ENCODE assay signal across 9 cellular contexts in the genomic region with DNA sequence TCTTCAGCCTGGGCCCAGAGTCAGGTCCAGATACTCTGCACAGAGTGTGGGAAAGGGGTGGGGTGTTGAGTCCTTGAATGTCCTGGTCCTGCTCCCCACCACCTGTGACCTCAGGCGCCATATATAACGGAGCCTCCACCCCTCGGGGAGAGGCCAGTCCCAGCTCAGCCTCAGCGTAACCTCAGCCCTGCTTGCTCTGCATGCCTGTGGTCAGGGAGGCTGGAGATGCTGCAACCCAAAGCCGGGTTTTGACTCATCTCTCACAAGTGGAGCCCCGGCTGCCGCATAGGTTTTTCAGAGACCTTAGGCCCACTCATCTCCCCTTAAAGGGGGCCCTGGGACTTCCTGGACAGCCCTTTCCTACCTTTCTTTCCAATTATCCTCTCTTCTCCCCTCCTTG. TPM values are rescaled to one million over a fixed set of nuclear protein-coding genes. Genes with fewer than 3 reads are reported as not detected.
DNase-seq lines count a peak whose midpoint lies in the region; ATAC-seq and TF ChIP-seq lines count a peak whose summit lies in the region.
"Had no signal": no experiment of that assay in that cellular context is flagged by ENCODE, and none has a peak within 500 bp of the region (broad histone marks: within the 10 kb centered on the region; RNA-seq: fewer than 3 reads in every experiment).

No MANE protein-coding gene starts in this region.

- H2AFZ ChIP-seq in OCI-LY7 (ENCODE audit: low read length) = no peak overlapping the region

- intact Hi-C loops in OCI-LY7 (cut with micrococcal nuclease; ENCODE audit: unreplicated experiment) = loop anchor here (5.0 to 10.0 kb wide), 2 partner anchors 299 to 547 kb away; a partner anchor contains a TSS
- intact Hi-C loops in natural killer cell (cut with micrococcal nuclease) = loop anchor here (5.0 to 10.0 kb wide), 2 partner anchors 48 to 299 kb away; a partner anchor contains a TSS

- H3K9me3 Mint-ChIP-seq in activated naive CD4-positive, alpha-beta T cell treated with anti-CD3 and anti-CD28 coated beads, Interleukin-2, amount 50 U/mL, for 72 hours = no peaks in the 10 kb centered on the region
- no peaks in the 10 kb centered on the region for H3K9me3 Mint-ChIP-seq in natural killer cell
- H3K9me3 Mint-ChIP-seq: brain had no signal

- DNase-seq in OCI-LY7 (ENCODE audit: low spot score) (peak; percentile 74), natural killer cell (peak; percentile 50), anterior cingulate cortex (lab: John Stamatoyannopoulos, UW) (no peak), Kasumi-1 (lab: John Stamatoyannopoulos, UW) (no peak), 8988T (no peak)
- peak; percentile 76 to 89 for DNase-seq in activated naive CD4-positive, alpha-beta T cell treated with anti-CD3 and anti-CD28 coated beads, Interleukin-2, amount 50 U/mL, for 72 hours (ENCODE audit: low spot score in 2 of 2)

- no peaks in the 10 kb centered on the region for H3K27me3 Mint-ChIP-seq in natural killer cell (ENCODE audit: low read depth in 2 of 2)

- peak; percentile 42 for TF ChIP-seq POLR2A in GM18526 (IDR thresholded peaks at IDR 0.05; ENCODE audit: extremely low read depth, insufficient read length)

- peak overlapping the region; percentile 86 for H3K4me2 ChIP-seq in OCI-LY7 (ENCODE audit: low read length)

- H3K9me2 ChIP-seq in OCI-LY7 (ENCODE audit: insufficient read depth, low read length) = no peaks in the 10 kb centered on the region

- H3K4me1 Mint-ChIP-seq in natural killer cell = peaks cover 59 to 73% of the 10 kb centered on the region in 2 donors

- no peaks in the 10 kb centered on the region for H3K9me3 ChIP-seq in OCI-LY7 (ENCODE audit: low read length)

- TF ChIP-seq CTCF in OCI-LY7 (conservative IDR thresholded peaks at IDR 0.05; ENCODE audit: low read length) (no peak), natural killer cell (IDR thresholded peaks at IDR 0.05) (no peak)

- BruUV-seq in OCI-LY7 (replicated peaks; lab: Mats Ljungman, UMichigan) = no TSS peak

- peaks cover 14% of the 10 kb centered on the region; the same call in 1 of the 2 replicates for H3K36me3 ChIP-seq in OCI-LY7 (ENCODE audit: insufficient read depth, low read length)

- POLR2A ChIA-PET in OCI-LY7 (lab: Charles Lee) = interaction anchor here (0.6 to 1.3 kb wide), 4 partner anchors 18 to 89 kb away, joined by 3 to 4 read pairs (median 3); a partner anchor contains a TSS

- H3K4me3 ChIP-seq in OCI-LY7 (ENCODE audit: low read depth, low read length, poor library complexity, severe bottlenecking) = peak overlapping the region; percentile 83

- ATAC-seq in HG02840 (IDR thresholded peaks at IDR 0.05; ENCODE audit: low FRiP score, unreplicated experiment) (peak; percentile 44), natural killer cell (peak; percentile 78 to 89 (median 81))
- peak; percentile 86 to 91 for ATAC-seq in activated naive CD4-positive, alpha-beta T cell treated with anti-CD3 and anti-CD28 coated beads, Interleukin-2, amount 50 U/mL, for 72 hours

- H3K27ac ChIP-seq in OCI-LY7 (ENCODE audit: low read depth, low read length, poor library complexity, severe bottlenecking) = peak overlapping the region; percentile 98

- H4K20me1 ChIP-seq in OCI-LY7 (ENCODE audit: insufficient read depth, low read length) = no peaks in the 10 kb centered on the region

- peak overlapping the region; percentile 68 for H3K4me3 Mint-ChIP-seq in natural killer cell
- H3K4me3 Mint-ChIP-seq: brain had no signal

- H3K4me1 ChIP-seq in OCI-LY7 (ENCODE audit: insufficient read depth, low read length, poor library complexity, severe bottlenecking) = peaks cover 79% of the 10 kb centered on the region

- H3K36me3 Mint-ChIP-seq in activated naive CD4-positive, alpha-beta T cell treated with anti-CD3 and anti-CD28 coated beads, Interleukin-2, amount 50 U/mL, for 72 hours = peaks cover 5 to 12% of the 10 kb centered on the region in 2 donors
- H3K36me3 Mint-ChIP-seq in natural killer cell = peaks cover 5% of the 10 kb centered on the region
- H3K36me3 Mint-ChIP-seq: brain had no signal

- H3K27ac Mint-ChIP-seq in activated naive CD4-positive, alpha-beta T cell treated with anti-CD3 and anti-CD28 coated beads, Interleukin-2, amount 50 U/mL, for 72 hours = peak overlapping the region; percentile 84 to 86
- peak overlapping the region; percentile 75 to 79 for H3K27ac Mint-ChIP-seq in natural killer cell
- H3K27ac Mint-ChIP-seq: brain had no signal

- peaks cover 63% of the 10 kb centered on the region for H3K79me2 ChIP-seq in OCI-LY7 (ENCODE audit: insufficient read depth, low read depth, low read length)

- CTCF ChIA-PET in OCI-LY7 (lab: Charles Lee; ENCODE audit: unreplicated experiment) = no interaction called here

RNA-seq across cellular contexts. Expression of a gene that starts 1.3 kb away (rescaled TPM):
- total RNA-seq in OCI-LY7 (2014; rRNA removed; shearing (Covaris generic)) = 48.6 and 51.7 TPM in 2 replicates
- total RNA-seq in OCI-LY7 (2022) = 153 and 207 TPM in 2 replicates
- 10 to 100 TPM; 71.4 to 76.3 TPM for total RNA-seq in activated naive CD4-positive, alpha-beta T cell treated with anti-CD3 and anti-CD28 coated beads, Interleukin-2, amount 50 U/mL, for 72 hours
- 100 to 1,000 TPM; 329 to 441 (median 439) TPM for total RNA-seq in natural killer cell

RNA-seq across cellular contexts. Expression of a gene that starts 25.0 kb away (rescaled TPM):
- total RNA-seq in OCI-LY7 (2014; rRNA removed; shearing (Covaris generic)) = 18.9 and 25.8 TPM in 2 replicates
- total RNA-seq in OCI-LY7 (2022) (26.9 and 32.0 TPM in 2 replicates), natural killer cell (10 to 100 TPM; 50.8 to 54.4 (median 53.0) TPM)
- total RNA-seq in activated naive CD4-positive, alpha-beta T cell treated with anti-CD3 and anti-CD28 coated beads, Interleukin-2, amount 50 U/mL, for 72 hours = 10 to 100 TPM; 24.4 to 55.8 TPM

RNA-seq across cellular contexts. Expression of a gene that starts 25.2 kb away (rescaled TPM):
- 26.1 and 31.6 TPM in 2 replicates for total RNA-seq in OCI-LY7 (2014; rRNA removed; shearing (Covaris generic))
- total RNA-seq in OCI-LY7 (2022) = 58.2 and 66.5 TPM in 2 replicates
- 10 to 100 TPM; 36.8 to 43.2 TPM for total RNA-seq in activated naive CD4-positive, alpha-beta T cell treated with anti-CD3 and anti-CD28 coated beads, Interleukin-2, amount 50 U/mL, for 72 hours
- 10 to 100 TPM; 37.1 to 65.9 (median 45.3) TPM for total RNA-seq in natural killer cell

RNA-seq across cellular contexts. Expression of a gene that starts 26.3 kb away (rescaled TPM):
- total RNA-seq in OCI-LY7 (2014; rRNA removed; shearing (Covaris generic)) = 1.4 and 7.0 TPM in 2 replicates
- total RNA-seq in OCI-LY7 (2022) = 5.1 and 8.4 TPM in 2 replicates
- 10 to 100 TPM; 15.5 to 23.5 TPM for total RNA-seq in activated naive CD4-positive, alpha-beta T cell treated with anti-CD3 and anti-CD28 coated beads, Interleukin-2, amount 50 U/mL, for 72 hours
- 10 to 100 TPM; 24.0 to 30.6 (median 27.5) TPM for total RNA-seq in natural killer cell

Comparison
In these comparisons a context has a peak if more than half of its experiments do, and no peak if none do; other contexts are left out.
1. DNase-seq: peak in OCI-LY7 (single experiment), activated naive CD4-positive, alpha-beta T cell treated with anti-CD3 and anti-CD28 coated beads, Interleukin-2, amount 50 U/mL, for 72 hours (2 of 2) and natural killer cell (single experiment); none in anterior cingulate cortex (0 of 58), Kasumi-1 (0 of 2) and 8988T (single experiment).
2. Peak in every context shown above with its lines, with median percentiles within 50 percentile points of each other: ATAC-seq.